1 cellular context compared by ENCODE assay signal in the genomic region with DNA sequence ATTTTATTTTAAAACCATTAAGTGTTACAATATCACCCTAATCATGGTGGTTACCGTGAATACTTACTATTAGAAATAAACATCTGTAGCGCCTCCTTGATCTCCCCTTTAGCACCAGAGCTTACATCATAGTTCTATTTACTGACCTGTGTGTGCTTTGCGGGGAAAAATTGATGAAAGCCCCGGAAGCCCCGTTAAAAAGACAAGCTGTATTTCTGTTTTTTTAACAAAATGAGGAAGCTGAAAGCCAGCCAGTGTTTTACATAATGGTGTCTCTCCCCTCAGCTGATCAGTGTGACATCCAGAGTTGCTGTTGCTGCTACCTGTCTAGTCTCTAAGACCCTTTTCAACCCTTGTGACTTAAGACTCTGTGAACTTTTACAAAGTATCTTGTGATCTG.
TF ChIP-seq lines count a peak whose summit lies in the region.

No MANE protein-coding gene starts in this region.

TF ChIP-seq in HepG2, 621 proteins besides CTCF, POLR2A, EP300 and RAD21 (continued from another document):
- TF ChIP-seq ZKSCAN8 (CRISPR knock-in tag; IDR thresholded peaks at IDR 0.05; ENCODE audit: borderline replicate concordance) (no peak), PRPF4 (IDR thresholded peaks at IDR 0.05; ENCODE audit: low read depth, low read length, poor library complexity, severe bottlenecking) (no peak), HHEX (CRISPR knock-in tag; IDR thresholded peaks at IDR 0.05) (no peak), TARDBP (CRISPR knock-in tag; IDR thresholded peaks at IDR 0.05) (no peak), POGK (CRISPR knock-in tag; conservative IDR thresholded peaks at IDR 0.05) (no peak), AHDC1 (CRISPR knock-in tag; IDR thresholded peaks at IDR 0.05; ENCODE audit: borderline replicate concordance) (peak; percentile 58; the same call in 1 of the 2 replicates), SRF (IDR thresholded peaks at IDR 0.05; ENCODE audit: low read depth, low read length) (no peak), ZNF224 (CRISPR knock-in tag; IDR thresholded peaks at IDR 0.05) (no peak), DNMT3B (CRISPR knock-in tag; conservative IDR thresholded peaks at IDR 0.05) (no peak)
- TF ChIP-seq, protein P1, sequence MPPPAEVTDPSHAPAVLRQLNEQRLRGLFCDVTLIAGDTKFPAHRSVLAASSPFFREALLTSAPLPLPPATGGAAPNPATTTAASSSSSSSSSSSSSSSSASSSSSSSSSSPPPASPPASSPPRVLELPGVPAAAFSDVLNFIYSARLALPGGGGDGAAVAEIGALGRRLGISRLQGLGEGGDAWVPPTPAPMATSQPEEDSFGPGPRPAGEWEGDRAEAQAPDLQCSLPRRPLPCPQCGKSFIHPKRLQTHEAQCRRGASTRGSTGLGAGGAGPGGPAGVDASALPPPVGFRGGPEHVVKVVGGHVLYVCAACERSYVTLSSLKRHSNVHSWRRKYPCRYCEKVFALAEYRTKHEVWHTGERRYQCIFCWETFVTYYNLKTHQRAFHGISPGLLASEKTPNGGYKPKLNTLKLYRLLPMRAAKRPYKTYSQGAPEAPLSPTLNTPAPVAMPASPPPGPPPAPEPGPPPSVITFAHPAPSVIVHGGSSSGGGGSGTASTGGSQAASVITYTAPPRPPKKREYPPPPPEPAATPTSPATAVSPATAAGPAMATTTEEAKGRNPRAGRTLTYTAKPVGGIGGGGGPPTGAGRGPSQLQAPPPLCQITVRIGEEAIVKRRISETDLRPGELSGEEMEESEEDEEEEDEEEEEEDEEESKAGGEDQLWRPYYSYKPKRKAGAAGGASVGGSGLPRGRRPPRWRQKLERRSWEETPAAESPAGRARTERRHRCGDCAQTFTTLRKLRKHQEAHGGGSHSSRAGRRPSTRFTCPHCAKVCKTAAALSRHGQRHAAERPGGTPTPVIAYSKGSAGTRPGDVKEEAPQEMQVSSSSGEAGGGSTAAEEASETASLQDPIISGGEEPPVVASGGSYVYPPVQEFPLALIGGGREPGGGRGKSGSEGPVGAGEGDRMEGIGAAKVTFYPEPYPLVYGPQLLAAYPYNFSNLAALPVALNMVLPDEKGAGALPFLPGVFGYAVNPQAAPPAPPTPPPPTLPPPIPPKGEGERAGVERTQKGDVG (CRISPR knock-in tag; IDR thresholded peaks at IDR 0.05; ENCODE audit: borderline replicate concordance), result no peak
- TF ChIP-seq, protein P2, sequence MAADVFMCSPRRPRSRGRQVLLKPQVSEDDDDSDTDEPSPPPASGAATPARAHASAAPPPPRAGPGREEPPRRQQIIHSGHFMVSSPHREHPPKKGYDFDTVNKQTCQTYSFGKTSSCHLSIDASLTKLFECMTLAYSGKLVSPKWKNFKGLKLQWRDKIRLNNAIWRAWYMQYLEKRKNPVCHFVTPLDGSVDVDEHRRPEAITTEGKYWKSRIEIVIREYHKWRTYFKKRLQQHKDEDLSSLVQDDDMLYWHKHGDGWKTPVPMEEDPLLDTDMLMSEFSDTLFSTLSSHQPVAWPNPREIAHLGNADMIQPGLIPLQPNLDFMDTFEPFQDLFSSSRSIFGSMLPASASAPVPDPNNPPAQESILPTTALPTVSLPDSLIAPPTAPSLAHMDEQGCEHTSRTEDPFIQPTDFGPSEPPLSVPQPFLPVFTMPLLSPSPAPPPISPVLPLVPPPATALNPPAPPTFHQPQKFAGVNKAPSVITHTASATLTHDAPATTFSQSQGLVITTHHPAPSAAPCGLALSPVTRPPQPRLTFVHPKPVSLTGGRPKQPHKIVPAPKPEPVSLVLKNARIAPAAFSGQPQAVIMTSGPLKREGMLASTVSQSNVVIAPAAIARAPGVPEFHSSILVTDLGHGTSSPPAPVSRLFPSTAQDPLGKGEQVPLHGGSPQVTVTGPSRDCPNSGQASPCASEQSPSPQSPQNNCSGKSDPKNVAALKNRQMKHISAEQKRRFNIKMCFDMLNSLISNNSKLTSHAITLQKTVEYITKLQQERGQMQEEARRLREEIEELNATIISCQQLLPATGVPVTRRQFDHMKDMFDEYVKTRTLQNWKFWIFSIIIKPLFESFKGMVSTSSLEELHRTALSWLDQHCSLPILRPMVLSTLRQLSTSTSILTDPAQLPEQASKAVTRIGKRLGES (CRISPR knock-in tag; IDR thresholded peaks at IDR 0.05; ENCODE audit: borderline replicate concordance), result no peak
